1 cellular context compared by ENCODE assay signal in the genomic region with DNA sequence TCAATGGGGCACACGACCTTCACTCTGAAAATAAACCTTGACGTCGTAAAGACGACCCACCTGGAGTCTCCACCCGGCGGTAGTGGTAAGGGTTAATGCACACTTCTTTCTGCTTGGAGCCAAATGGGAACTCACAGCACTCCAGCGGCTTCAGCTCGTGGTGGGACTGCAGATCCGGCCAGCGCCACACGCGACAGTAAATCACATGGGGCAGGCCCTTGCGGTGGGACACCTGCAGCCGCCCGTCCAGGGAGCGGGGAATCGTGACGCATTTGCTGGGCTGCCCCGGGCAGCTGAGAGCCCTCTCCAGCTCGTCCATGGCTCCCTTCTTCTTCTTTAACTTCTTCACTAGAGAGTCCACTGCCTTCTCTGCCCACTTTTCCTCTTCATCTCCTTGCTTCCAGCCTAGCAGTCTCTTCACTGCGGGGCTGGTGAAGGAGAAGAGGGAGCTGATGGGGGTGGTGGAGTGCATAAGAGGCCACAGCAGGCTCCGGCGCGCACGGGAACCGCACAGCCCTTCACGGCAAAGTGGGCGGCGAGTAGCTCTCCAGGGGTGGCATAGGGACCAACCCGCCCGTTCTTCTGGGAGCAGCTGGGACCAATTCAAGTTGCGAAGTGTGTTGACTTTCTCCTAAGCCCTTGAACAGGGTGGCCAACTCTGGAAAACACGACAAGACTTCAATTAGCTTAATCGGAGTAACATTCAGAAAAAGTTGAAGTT.
TF ChIP-seq lines count a peak whose summit lies in the region.

No MANE protein-coding gene starts in this region.

TF ChIP-seq in HepG2, 621 proteins besides CTCF, POLR2A, EP300 and RAD21 (continued from another document):
- peak; percentile 34; the same call in 1 of the 2 replicates for TF ChIP-seq ZNF687 (CRISPR knock-in tag; IDR thresholded peaks at IDR 0.05)
